In genomic region chr1:151003175-151003574, GRCh38 we compare ENCODE assay signal across 1 cellular context.
TF ChIP-seq lines count a peak whose summit lies in the region.

No MANE protein-coding gene starts in this region.

TF ChIP-seq in K562, 482 proteins besides CTCF, POLR2A, EP300 and RAD21:
- TF ChIP-seq THRA (IDR thresholded peaks at IDR 0.05) (no peak), SPI1 (IDR thresholded peaks at IDR 0.05; ENCODE audit: borderline replicate concordance, low read depth, low read length) (0 out of 2 replicates have a peak, but pooled peaks have one; percentile 24)
